In genomic region chr1:1924849-1925248, GRCh38 we compare ENCODE assay signal across 20 cellular contexts. TPM values are rescaled to one million over a fixed set of nuclear protein-coding genes. Genes with fewer than 3 reads are reported as not detected.
"Had no signal": no experiment of that assay in that cellular context is flagged by ENCODE, and none has a peak within 500 bp of the region (broad histone marks: within the 10 kb centered on the region; RNA-seq: fewer than 3 reads in every experiment).

No MANE protein-coding gene starts in this region.

- H3K27me3 ChIP-seq: colonic mucosa, right atrium auricular region, upper lobe of right lung, vagina had no signal

- ATAC-seq: gastroesophageal sphincter; left cardiac atrium; mucosa of descending colon; naive thymus-derived CD8-positive, alpha-beta T cell; upper lobe of right lung had no signal

- H3K27ac Mint-ChIP-seq: immature natural killer cell; naive thymus-derived CD8-positive, alpha-beta T cell had no signal

- H3K27me3 Mint-ChIP-seq: naive thymus-derived CD8-positive, alpha-beta T cell had no signal

- H3K4me1 Mint-ChIP-seq: immature natural killer cell; naive thymus-derived CD8-positive, alpha-beta T cell had no signal

- DNase-seq: colonic mucosa; dermis blood vessel endothelial cell; esophagus squamous epithelium; foreskin fibroblast; immature natural killer cell; left cardiac atrium; mammary epithelial cell; naive thymus-derived CD8-positive, alpha-beta T cell; stimulated activated CD4-positive, alpha-beta T cell treated with anti-CD3 and anti-CD28 coated beads, Interleukin-12 subunit alpha, Interleukin-12 subunit beta, amount 100 ng/mL, for 4 hours; stimulated activated naive CD4-positive, alpha-beta T cell treated with Interleukin-2 at 50 U/mL for 16 hours; tibial artery; upper lobe of right lung had no signal

- H3K4me3 Mint-ChIP-seq: immature natural killer cell; naive thymus-derived CD8-positive, alpha-beta T cell had no signal

- H3K36me3 Mint-ChIP-seq: immature natural killer cell; naive thymus-derived CD8-positive, alpha-beta T cell had no signal

- H3K27ac ChIP-seq: colonic mucosa, esophagus squamous epithelium, gastroesophageal sphincter, right atrium auricular region, tibial artery, upper lobe of right lung, vagina had no signal

- H3K9me3 Mint-ChIP-seq: immature natural killer cell; naive thymus-derived CD8-positive, alpha-beta T cell had no signal

- H3K4me3 ChIP-seq: colonic mucosa, esophagus squamous epithelium, gastroesophageal sphincter, mucosa of descending colon, right atrium auricular region, tibial artery, upper lobe of right lung, vagina had no signal

- H3K4me1 ChIP-seq: upper lobe of right lung had no signal

- H3K9me3 ChIP-seq: colonic mucosa, esophagus squamous epithelium, gastroesophageal sphincter, mucosa of descending colon, right atrium auricular region, tibial artery, upper lobe of right lung, vagina had no signal

- H3K36me3 ChIP-seq: colonic mucosa, esophagus squamous epithelium, gastroesophageal sphincter, right atrium auricular region, tibial artery, upper lobe of right lung, vagina had no signal

RNA-seq across cellular contexts. Expression of gene TMEM52, which starts 5.8 kb away (rescaled TPM):
- total RNA-seq: dermis blood vessel endothelial cell, osteocyte, posterior vena cava had no signal

RNA-seq across cellular contexts. Expression of gene CALML6, which starts 9.8 kb away (rescaled TPM):
- total RNA-seq: epithelial cell of proximal tubule, right atrium auricular region had no signal
- polyA plus RNA-seq: immature natural killer cell; naive thymus-derived CD8-positive, alpha-beta T cell; neural cell had no signal
